Comparison of ENCODE assay signal across 23 cellular contexts in genomic region chr15:99996667-99997066, GRCh38.
DNase-seq lines count a peak whose midpoint lies in the region; ATAC-seq and TF ChIP-seq lines count a peak whose summit lies in the region.
"Had no signal": no experiment of that assay in that cellular context is flagged by ENCODE, and none has a peak within 500 bp of the region (broad histone marks: within the 10 kb centered on the region; RNA-seq: fewer than 3 reads in every experiment).

No MANE protein-coding gene starts in this region.

- no peaks in the 10 kb centered on the region for H3K4me1 Mint-ChIP-seq in natural killer cell treated with Interleukin-12 subunit alpha and Interleukin-12 subunit beta and Interleukin-15 and Interleukin-18, amount 100 ng/mL, for 72 hours (ENCODE audit: low read depth in 2 of 2)
- H3K4me1 Mint-ChIP-seq in natural killer cell (no peaks in the 10 kb centered on the region), nephron progenitor cell (peaks cover 54% of the 10 kb centered on the region)
- H3K4me1 Mint-ChIP-seq: CD14-positive monocyte; CD8-positive, alpha-beta memory T cell had no signal

- peaks cover 6 to 9% of the 10 kb centered on the region in 2 donors for H3K27me3 Mint-ChIP-seq in natural killer cell treated with Interleukin-12 subunit alpha and Interleukin-12 subunit beta and Interleukin-15 and Interleukin-18, amount 100 ng/mL, for 72 hours
- H3K27me3 Mint-ChIP-seq in natural killer cell (ENCODE audit: low read depth in 2 of 2) (peaks cover 0 to 4% of the 10 kb centered on the region in 2 donors), nephron progenitor cell (ENCODE audit: low read depth, poor library complexity) (peaks cover 22% of the 10 kb centered on the region)
- H3K27me3 Mint-ChIP-seq: CD4-positive, alpha-beta T cell; CD8-positive, alpha-beta memory T cell had no signal

- TF ChIP-seq CTCF in natural killer cell (IDR thresholded peaks at IDR 0.05) (no peak), fibroblast of villous mesenchyme (IDR thresholded peaks at IDR 0.05; ENCODE audit: insufficient read depth, low read depth, low read length) (no peak), nephron progenitor cell (IDR thresholded peaks at IDR 0.05) (no peak)

- DNase-seq in natural killer cell treated with Interleukin-12 subunit alpha and Interleukin-12 subunit beta and Interleukin-15 and Interleukin-18, amount 100 ng/mL, for 72 hours (ENCODE audit: low spot score), result peak; percentile 34
- DNase-seq in natural killer cell, result no peak
- peak; percentile 36 for DNase-seq in fibroblast of villous mesenchyme (ENCODE audit: low read depth)
- no peak for DNase-seq in nephron progenitor cell
- DNase-seq in SKM-1 (lab: John Stamatoyannopoulos, UW; ENCODE audit: unreplicated experiment), result no peak
- DNase-seq in NCI-H2171 treated with DMSO at 0.1 percent for 48 hours (lab: John Stamatoyannopoulos, UW), result no peak
- DNase-seq: 8988T; ACHN; AML-193; BE2C; Calu3; CD8-positive, alpha-beta memory T cell; DMS53; DMS79 treated with DMSO at 0.1 percent for 48 hours; GM23248; H9; HFFc6 had no signal

- H3K4me3 ChIP-seq in fibroblast of villous mesenchyme (ENCODE audit: low read depth, low read length), result no peak overlapping the region
- H3K4me3 ChIP-seq: A549; BLaER1 treated with 17β-estradiol and CSF1 and Interleukin-3, amounts not matched to agents 10 nM and 100 nM; GM23248 had no signal

- H3K9me3 Mint-ChIP-seq in natural killer cell treated with Interleukin-12 subunit alpha and Interleukin-12 subunit beta and Interleukin-15 and Interleukin-18, amount 100 ng/mL, for 72 hours, result no peaks in the 10 kb centered on the region
- H3K9me3 Mint-ChIP-seq in natural killer cell (peaks cover 0 to 1% of the 10 kb centered on the region in 2 donors), nephron progenitor cell (no peaks in the 10 kb centered on the region)
- H3K9me3 Mint-ChIP-seq: CD4-positive, alpha-beta T cell; CD8-positive, alpha-beta memory T cell; H9 had no signal

- no peak overlapping the region for H3K4me3 Mint-ChIP-seq in natural killer cell treated with Interleukin-12 subunit alpha and Interleukin-12 subunit beta and Interleukin-15 and Interleukin-18, amount 100 ng/mL, for 72 hours
- H3K4me3 Mint-ChIP-seq in natural killer cell (no peak overlapping the region), nephron progenitor cell (no peak overlapping the region)
- H3K4me3 Mint-ChIP-seq: CD14-positive monocyte; CD4-positive, alpha-beta T cell; CD8-positive, alpha-beta memory T cell; H9; HFFc6 had no signal

- intact Hi-C loops in natural killer cell (cut with micrococcal nuclease), result no loop called here

- H3K27ac Mint-ChIP-seq in natural killer cell treated with Interleukin-12 subunit alpha and Interleukin-12 subunit beta and Interleukin-15 and Interleukin-18, amount 100 ng/mL, for 72 hours, result no peak overlapping the region
- no peak overlapping the region for H3K27ac Mint-ChIP-seq in natural killer cell
- peak overlapping the region; percentile 46 for H3K27ac Mint-ChIP-seq in nephron progenitor cell
- H3K27ac Mint-ChIP-seq: CD14-positive monocyte; CD4-positive, alpha-beta T cell; CD8-positive, alpha-beta memory T cell; HFFc6 had no signal

- ATAC-seq in natural killer cell treated with Interleukin-12 subunit alpha and Interleukin-12 subunit beta and Interleukin-15 and Interleukin-18, amount 100 ng/mL, for 72 hours, result no peak
- ATAC-seq in natural killer cell, result no peak
- no peak for ATAC-seq in GM21529 (IDR thresholded peaks at IDR 0.05; ENCODE audit: unreplicated experiment)
- ATAC-seq: A549, HCT116 had no signal

- no peaks in the 10 kb centered on the region for H3K36me3 Mint-ChIP-seq in natural killer cell treated with Interleukin-12 subunit alpha and Interleukin-12 subunit beta and Interleukin-15 and Interleukin-18, amount 100 ng/mL, for 72 hours
- H3K36me3 Mint-ChIP-seq in natural killer cell, result no peaks in the 10 kb centered on the region
- no peaks in the 10 kb centered on the region for H3K36me3 Mint-ChIP-seq in nephron progenitor cell (ENCODE audit: low read depth)
- H3K36me3 Mint-ChIP-seq: CD14-positive monocyte had no signal

Comparison
In these comparisons a context has a peak if more than half of its experiments do, and no peak if none do; other contexts are left out.
1. DNase-seq: peak in natural killer cell treated with Interleukin-12 subunit alpha and Interleukin-12 subunit beta and Interleukin-15 and Interleukin-18, amount 100 ng/mL, for 72 hours (single experiment) and fibroblast of villous mesenchyme (single experiment); none in natural killer cell (single experiment), nephron progenitor cell (single experiment), SKM-1 (single experiment) and NCI-H2171 treated with DMSO at 0.1 percent for 48 hours (single experiment).